Comparison of ENCODE assay signal across 19 cellular contexts in the genomic region with DNA sequence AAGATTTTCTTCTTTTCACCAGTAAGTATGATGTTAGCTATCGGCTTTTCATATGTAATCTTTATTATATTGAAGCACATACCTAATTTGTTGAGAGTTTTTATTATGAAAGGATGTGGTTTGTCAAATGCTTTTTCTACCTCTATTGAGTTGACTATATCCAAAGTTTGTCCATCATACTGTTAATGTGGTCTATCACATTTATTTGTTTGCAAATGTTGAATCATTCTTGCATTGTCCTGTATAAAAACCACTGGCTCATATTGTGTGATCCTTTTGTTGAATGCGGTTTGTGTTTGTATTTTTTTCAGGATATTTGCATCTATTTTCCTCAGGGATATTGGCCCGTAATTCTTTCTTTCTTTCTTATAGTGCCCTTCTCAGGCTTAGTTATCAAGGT.
A peak's percentile ranks its signal among the peaks of the same experiment; 100 is the strongest.
DNase-seq lines count a peak whose midpoint lies in the region; ATAC-seq and TF ChIP-seq lines count a peak whose summit lies in the region.
"Had no signal": no experiment of that assay in that cellular context is flagged by ENCODE, and none has a peak within 500 bp of the region (broad histone marks: within the 10 kb centered on the region; RNA-seq: fewer than 3 reads in every experiment).

No MANE protein-coding gene starts in this region.

- H3K4me2 ChIP-seq in DOHH2 (ENCODE audit: low read length) (0 out of 2 replicates have a peak overlapping the region, but pooled peaks have one; percentile 35), PC-3 (ENCODE audit: low read length) (peak overlapping the region; percentile 48; the same call in 1 of the 2 replicates)
- H3K4me2 ChIP-seq: A549; BLaER1 treated with 17β-estradiol and CSF1 and Interleukin-3, amounts not matched to agents 10 nM and 100 nM had no signal

- no peaks in the 10 kb centered on the region for H3K79me2 ChIP-seq in DOHH2 (ENCODE audit: control insufficient read depth, low read length)
- no peaks in the 10 kb centered on the region for H3K79me2 ChIP-seq in PC-3 (ENCODE audit: low read length)

- H3K9ac ChIP-seq in PC-3 (ENCODE audit: low read length) = no peak overlapping the region
- H3K9ac ChIP-seq: BLaER1 treated with 17β-estradiol and CSF1 and Interleukin-3, amounts not matched to agents 10 nM and 100 nM had no signal

- H3K36me3 Mint-ChIP-seq in glutamatergic neuron (ENCODE audit: unreplicated experiment) = no peaks in the 10 kb centered on the region
- H3K36me3 Mint-ChIP-seq: CD8-positive, alpha-beta T cell had no signal

- TF ChIP-seq CTCF in DOHH2 (IDR thresholded peaks at IDR 0.05; ENCODE audit: low read depth, low read length, poor library complexity, severe bottlenecking) (no peak), PC-3 (conservative IDR thresholded peaks at IDR 0.05; ENCODE audit: low read depth, low read length) (no peak), glutamatergic neuron (IDR thresholded peaks at IDR 0.05; ENCODE audit: partially characterized antibody, unreplicated experiment) (no peak)

- CTCF ChIA-PET in PC-3 (lab: Charles Lee) = no interaction called here

- H3K36me3 ChIP-seq in DOHH2 (ENCODE audit: control insufficient read depth, low read length) (no peaks in the 10 kb centered on the region), PC-3 (ENCODE audit: low read depth, low read length) (0 out of 2 replicates have a peak, but pooled peaks cover 3% of the 10 kb centered on the region)
- H3K36me3 ChIP-seq: BLaER1 treated with 17β-estradiol and CSF1 and Interleukin-3, amounts not matched to agents 10 nM and 100 nM had no signal

- ATAC-seq in PC-3 (peak; percentile 99), GM18519 (IDR thresholded peaks at IDR 0.05; ENCODE audit: low FRiP score, unreplicated experiment) (no peak)
- ATAC-seq: A549; CD8-positive, alpha-beta T cell; GM12878 had no signal

- H3K27me3 ChIP-seq in DOHH2 (ENCODE audit: control insufficient read depth, low read length) (no peaks in the 10 kb centered on the region), PC-3 (ENCODE audit: low read length) (no peaks in the 10 kb centered on the region)
- H3K27me3 ChIP-seq: BLaER1 treated with 17β-estradiol and CSF1 and Interleukin-3, amounts not matched to agents 10 nM and 100 nM had no signal

- no peak overlapping the region for H3K4me3 Mint-ChIP-seq in glutamatergic neuron (ENCODE audit: unreplicated experiment)
- H3K4me3 Mint-ChIP-seq: B cell; CD4-positive, alpha-beta T cell; CD8-positive, alpha-beta T cell had no signal

- H3K4me1 Mint-ChIP-seq in glutamatergic neuron (ENCODE audit: low read depth, unreplicated experiment) = no peaks in the 10 kb centered on the region
- H3K4me1 Mint-ChIP-seq: B cell had no signal

- no peaks in the 10 kb centered on the region for H3F3A ChIP-seq in DOHH2 (ENCODE audit: control insufficient read depth, insufficient read depth)
- no peaks in the 10 kb centered on the region for H3F3A ChIP-seq in PC-3 (ENCODE audit: low read length, unreplicated experiment)

- H3K9me3 ChIP-seq in DOHH2 (ENCODE audit: control insufficient read depth, insufficient read depth, low read length) (peaks cover 6% of the 10 kb centered on the region; the same call in 1 of the 2 replicates), PC-3 (ENCODE audit: low read length) (no peaks in the 10 kb centered on the region; the same call in 1 of the 2 replicates)
- H3K9me3 ChIP-seq: Caco-2 had no signal

- no peaks in the 10 kb centered on the region for H4K20me1 ChIP-seq in DOHH2 (ENCODE audit: control insufficient read depth, insufficient read depth, low read depth, low read length)
- no peaks in the 10 kb centered on the region for H4K20me1 ChIP-seq in PC-3 (ENCODE audit: low read length)
- H4K20me1 ChIP-seq: BLaER1 treated with 17β-estradiol and CSF1 and Interleukin-3, amounts not matched to agents 10 nM and 100 nM had no signal

- intact Hi-C loops in PC-3 (cut with micrococcal nuclease) = loop anchor here (2.0 kb wide), 1 partner anchor 35 kb away; no protein-coding TSS in a partner anchor

- no peak overlapping the region for H2AFZ ChIP-seq in PC-3 (ENCODE audit: low read length)

- no peaks in the 10 kb centered on the region for H3K27me3 Mint-ChIP-seq in glutamatergic neuron (ENCODE audit: unreplicated experiment)
- H3K27me3 Mint-ChIP-seq: B cell; CD4-positive, alpha-beta T cell had no signal

- no peaks in the 10 kb centered on the region for H3K9me2 ChIP-seq in DOHH2 (replicated peaks; ENCODE audit: control insufficient read depth, low read length)
- H3K9me2 ChIP-seq in PC-3 (replicated peaks; ENCODE audit: low read length) = no peaks in the 10 kb centered on the region

- H3K27ac ChIP-seq in DOHH2 (ENCODE audit: low read depth, low read length) (no peak overlapping the region), PC-3 (ENCODE audit: low read length) (peak overlapping the region; percentile 41)
- H3K27ac ChIP-seq: 22Rv1; A549; BLaER1 treated with 17β-estradiol and CSF1 and Interleukin-3, amounts not matched to agents 10 nM and 100 nM; C4-2B had no signal

- POLR2A ChIA-PET in PC-3 (lab: Charles Lee; ENCODE audit: unreplicated experiment) = no interaction called here

- H3K4me3 ChIP-seq in DOHH2 (ENCODE audit: low read length) = no peak overlapping the region
- H3K4me3 ChIP-seq in PC-3 (ENCODE audit: low read length) = no peak overlapping the region
- H3K4me3 ChIP-seq: A549; BLaER1 treated with 17β-estradiol and CSF1 and Interleukin-3, amounts not matched to agents 10 nM and 100 nM; GM12878 had no signal

- no TSS peak for BruUV-seq in PC-3 (replicated peaks; lab: Mats Ljungman, UMichigan)

- no peaks in the 10 kb centered on the region for H3K9me3 Mint-ChIP-seq in glutamatergic neuron (ENCODE audit: unreplicated experiment)

- peak; percentile 75 to 82 for DNase-seq in NCI-H526 (lab: John Stamatoyannopoulos, UW)
- peak; percentile 75 for DNase-seq in PC-3
- DNase-seq in glutamatergic neuron = no peak
- DNase-seq: AML-193; Caco-2; Calu3; CD4-positive, alpha-beta T cell; CD8-positive, alpha-beta T cell; DMS79 treated with DMSO at 0.1 percent for 48 hours; EL; GDM1 had no signal

- H3K4me1 ChIP-seq in DOHH2 (ENCODE audit: control insufficient read depth, low read length) (peaks cover 18% of the 10 kb centered on the region), PC-3 (ENCODE audit: insufficient read depth, low read length) (peaks cover 17% of the 10 kb centered on the region)
- H3K4me1 ChIP-seq: A549; BLaER1 treated with 17β-estradiol and CSF1 and Interleukin-3, amounts not matched to agents 10 nM and 100 nM; Caco-2 had no signal

- no peak overlapping the region for H3K27ac Mint-ChIP-seq in glutamatergic neuron (ENCODE audit: unreplicated experiment)
- H3K27ac Mint-ChIP-seq: B cell; CD4-positive, alpha-beta T cell; CD8-positive, alpha-beta T cell had no signal
